Comparison of ENCODE assay signal across 32 cellular contexts in the genomic region with DNA sequence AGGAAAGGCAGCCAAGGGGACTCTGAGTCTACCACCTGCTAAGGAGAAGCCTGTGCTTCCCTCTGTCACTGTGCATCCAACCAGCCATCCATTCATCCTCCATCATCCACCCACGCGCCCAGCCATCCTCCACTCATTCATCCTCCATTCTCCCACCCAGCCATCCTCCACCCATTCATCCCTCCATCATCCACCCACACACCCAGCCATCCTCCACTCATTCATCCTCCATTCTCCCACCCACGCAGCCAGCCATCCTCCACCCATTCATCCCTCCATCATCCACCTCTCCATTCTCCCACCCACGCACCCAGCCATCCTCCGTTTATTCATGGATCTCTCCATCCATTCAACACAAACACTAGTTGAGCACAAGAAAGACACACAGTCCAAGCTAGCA.
"Had no signal": no experiment of that assay in that cellular context is flagged by ENCODE, and none has a peak within 500 bp of the region (broad histone marks: within the 10 kb centered on the region; RNA-seq: fewer than 3 reads in every experiment).

No MANE protein-coding gene starts in this region.

- H3K9ac ChIP-seq: parathyroid adenoma had no signal

- H3K36me3 ChIP-seq: colonic mucosa, esophagus muscularis mucosa, gastroesophageal sphincter, heart left ventricle, prostate gland, right atrium auricular region, transverse colon, upper lobe of right lung, uterus had no signal

- H3K27ac ChIP-seq: colonic mucosa, esophagus muscularis mucosa, foreskin keratinocyte, gastroesophageal sphincter, heart left ventricle, hepatocyte, parathyroid adenoma, prostate gland, right atrium auricular region, testis, transverse colon, upper lobe of right lung, uterus had no signal

- H2AFZ ChIP-seq: hepatocyte, parathyroid adenoma had no signal

- H3K79me2 ChIP-seq: hepatocyte, parathyroid adenoma had no signal

- H3K4me1 Mint-ChIP-seq: mesothelial cell of epicardium; naive B cell; neural crest cell; stimulated activated memory B cell treated with anti-CD40 and anti-IgM and Interleukin-4, amounts not matched to agents 10 μg/mL and 1 μg/mL and 100 μg/mL, for 72 hours had no signal

- FAIRE-seq: endothelial cell of umbilical vein, islet of Langerhans had no signal

- DNase-seq: colonic mucosa; effector memory CD4-positive, alpha-beta T cell; foreskin keratinocyte; heart left ventricle; kidney glomerular epithelial cell; left ventricle myocardium superior; mesenchymal stem cell; naive B cell; stimulated activated CD4-positive, alpha-beta T cell treated with anti-CD3 and anti-CD28 coated beads, Interleukin-4, amount 100 ng/mL, for 4 hours; stimulated activated naive CD8-positive, alpha-beta T cell treated with anti-CD3 and anti-CD28 coated beads, Interleukin-15, Interleukin-2, amounts not matched to agents 100 U/mL and 50 U/mL, for 24 hours; substantia nigra; testis; transverse colon; upper lobe of right lung; uterus had no signal

- H3K9me3 ChIP-seq: colonic mucosa, esophagus muscularis mucosa, gastroesophageal sphincter, heart left ventricle, mucosa of descending colon, prostate gland, right atrium auricular region, testis, transverse colon, upper lobe of right lung, uterus had no signal

- H3K4me3 Mint-ChIP-seq: dendritic cell treated with granulocyte-macrophage colony-stimulating factor and Interleukin-4, amounts not matched to agents 40 ng/mL and 50 ng/mL, for 4 days; mesothelial cell of epicardium; naive B cell; natural killer cell treated with Interleukin-12 subunit alpha and Interleukin-12 subunit beta and Interleukin-15 and Interleukin-18, amount 100 ng/mL, for 72 hours; neural crest cell; stimulated activated memory B cell treated with anti-CD40 and anti-IgM and Interleukin-4, amounts not matched to agents 10 μg/mL and 1 μg/mL and 100 μg/mL, for 72 hours had no signal

- H3K27me3 Mint-ChIP-seq: dendritic cell treated with granulocyte-macrophage colony-stimulating factor and Interleukin-4, amounts not matched to agents 40 ng/mL and 50 ng/mL, for 4 days had no signal

- H3K4me1 ChIP-seq: colonic mucosa, esophagus muscularis mucosa, foreskin keratinocyte, gastroesophageal sphincter, heart left ventricle, prostate gland, right atrium auricular region, testis, transverse colon, upper lobe of right lung, uterus had no signal

- H3K4me2 ChIP-seq: hepatocyte, smooth muscle cell had no signal

- H3K27ac Mint-ChIP-seq: dendritic cell treated with granulocyte-macrophage colony-stimulating factor and Interleukin-4, amounts not matched to agents 40 ng/mL and 50 ng/mL, for 4 days; mesothelial cell of epicardium; natural killer cell treated with Interleukin-12 subunit alpha and Interleukin-12 subunit beta and Interleukin-15 and Interleukin-18, amount 100 ng/mL, for 72 hours; stimulated activated memory B cell treated with anti-CD40 and anti-IgM and Interleukin-4, amounts not matched to agents 10 μg/mL and 1 μg/mL and 100 μg/mL, for 72 hours had no signal

- H3K4me3 ChIP-seq: colonic mucosa, esophagus muscularis mucosa, gastroesophageal sphincter, heart left ventricle, hepatocyte, lung, mucosa of descending colon, prostate gland, right atrium auricular region, smooth muscle cell, testis, transverse colon, upper lobe of right lung, uterus had no signal

- ATAC-seq: foreskin keratinocyte; gastroesophageal sphincter; heart left ventricle; left ventricle myocardium superior; mucosa of descending colon; sciatic nerve; stimulated activated memory B cell treated with anti-CD40 and anti-IgM and Interleukin-4, amounts not matched to agents 10 μg/mL and 1 μg/mL and 100 μg/mL, for 72 hours; stimulated activated naive CD8-positive, alpha-beta T cell treated with anti-CD3 and anti-CD28 coated beads, Interleukin-15, Interleukin-2, amounts not matched to agents 100 U/mL and 50 U/mL, for 24 hours; upper lobe of right lung had no signal

- H3K36me3 Mint-ChIP-seq: mesothelial cell of epicardium; naive B cell; natural killer cell treated with Interleukin-12 subunit alpha and Interleukin-12 subunit beta and Interleukin-15 and Interleukin-18, amount 100 ng/mL, for 72 hours; stimulated activated memory B cell treated with anti-CD40 and anti-IgM and Interleukin-4, amounts not matched to agents 10 μg/mL and 1 μg/mL and 100 μg/mL, for 72 hours had no signal

- H3K9me3 Mint-ChIP-seq: dendritic cell treated with granulocyte-macrophage colony-stimulating factor and Interleukin-4, amounts not matched to agents 40 ng/mL and 50 ng/mL, for 4 days; mesothelial cell of epicardium; naive B cell; natural killer cell treated with Interleukin-12 subunit alpha and Interleukin-12 subunit beta and Interleukin-15 and Interleukin-18, amount 100 ng/mL, for 72 hours; neural crest cell; stimulated activated memory B cell treated with anti-CD40 and anti-IgM and Interleukin-4, amounts not matched to agents 10 μg/mL and 1 μg/mL and 100 μg/mL, for 72 hours had no signal

- H3K27me3 ChIP-seq: colonic mucosa, esophagus muscularis mucosa, foreskin keratinocyte, gastroesophageal sphincter, heart left ventricle, hepatocyte, right atrium auricular region, testis, transverse colon, upper lobe of right lung, uterus had no signal
